Comparison of ENCODE assay signal across 1 cellular context in the genomic region with DNA sequence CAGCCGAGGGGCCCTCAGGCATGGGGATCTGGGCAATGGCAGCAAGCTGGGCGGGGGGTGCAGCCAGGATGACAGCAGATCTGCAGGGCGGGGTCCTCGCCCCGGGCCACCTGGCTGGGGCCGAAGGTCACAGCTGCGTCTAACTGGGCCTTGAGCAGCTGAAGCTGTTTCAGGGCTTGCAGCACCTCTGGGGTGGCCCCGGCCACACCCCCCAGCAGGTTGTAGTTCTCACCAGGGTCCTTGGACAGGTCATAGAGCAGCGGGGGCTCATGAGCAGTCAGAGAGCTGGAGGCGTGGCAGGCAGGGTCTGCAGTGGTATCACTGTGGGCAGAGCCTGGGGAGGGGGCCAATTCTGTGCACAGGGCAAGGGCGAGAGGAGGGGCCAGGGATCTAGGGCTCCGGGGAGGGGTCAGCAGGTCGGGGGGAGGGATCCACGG.
TF ChIP-seq lines count a peak whose summit lies in the region.

No MANE protein-coding gene starts in this region.

TF ChIP-seq in HEK293, 187 proteins besides CTCF, POLR2A, EP300 and RAD21 (continued from another document):
- TF ChIP-seq, protein P1, sequence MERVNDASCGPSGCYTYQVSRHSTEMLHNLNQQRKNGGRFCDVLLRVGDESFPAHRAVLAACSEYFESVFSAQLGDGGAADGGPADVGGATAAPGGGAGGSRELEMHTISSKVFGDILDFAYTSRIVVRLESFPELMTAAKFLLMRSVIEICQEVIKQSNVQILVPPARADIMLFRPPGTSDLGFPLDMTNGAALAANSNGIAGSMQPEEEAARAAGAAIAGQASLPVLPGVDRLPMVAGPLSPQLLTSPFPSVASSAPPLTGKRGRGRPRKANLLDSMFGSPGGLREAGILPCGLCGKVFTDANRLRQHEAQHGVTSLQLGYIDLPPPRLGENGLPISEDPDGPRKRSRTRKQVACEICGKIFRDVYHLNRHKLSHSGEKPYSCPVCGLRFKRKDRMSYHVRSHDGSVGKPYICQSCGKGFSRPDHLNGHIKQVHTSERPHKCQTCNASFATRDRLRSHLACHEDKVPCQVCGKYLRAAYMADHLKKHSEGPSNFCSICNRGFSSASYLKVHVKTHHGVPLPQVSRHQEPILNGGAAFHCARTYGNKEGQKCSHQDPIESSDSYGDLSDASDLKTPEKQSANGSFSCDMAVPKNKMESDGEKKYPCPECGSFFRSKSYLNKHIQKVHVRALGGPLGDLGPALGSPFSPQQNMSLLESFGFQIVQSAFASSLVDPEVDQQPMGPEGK (tag by site-specific recombination; IDR thresholded peaks at IDR 0.05), result no peak
- TF ChIP-seq, protein P2, sequence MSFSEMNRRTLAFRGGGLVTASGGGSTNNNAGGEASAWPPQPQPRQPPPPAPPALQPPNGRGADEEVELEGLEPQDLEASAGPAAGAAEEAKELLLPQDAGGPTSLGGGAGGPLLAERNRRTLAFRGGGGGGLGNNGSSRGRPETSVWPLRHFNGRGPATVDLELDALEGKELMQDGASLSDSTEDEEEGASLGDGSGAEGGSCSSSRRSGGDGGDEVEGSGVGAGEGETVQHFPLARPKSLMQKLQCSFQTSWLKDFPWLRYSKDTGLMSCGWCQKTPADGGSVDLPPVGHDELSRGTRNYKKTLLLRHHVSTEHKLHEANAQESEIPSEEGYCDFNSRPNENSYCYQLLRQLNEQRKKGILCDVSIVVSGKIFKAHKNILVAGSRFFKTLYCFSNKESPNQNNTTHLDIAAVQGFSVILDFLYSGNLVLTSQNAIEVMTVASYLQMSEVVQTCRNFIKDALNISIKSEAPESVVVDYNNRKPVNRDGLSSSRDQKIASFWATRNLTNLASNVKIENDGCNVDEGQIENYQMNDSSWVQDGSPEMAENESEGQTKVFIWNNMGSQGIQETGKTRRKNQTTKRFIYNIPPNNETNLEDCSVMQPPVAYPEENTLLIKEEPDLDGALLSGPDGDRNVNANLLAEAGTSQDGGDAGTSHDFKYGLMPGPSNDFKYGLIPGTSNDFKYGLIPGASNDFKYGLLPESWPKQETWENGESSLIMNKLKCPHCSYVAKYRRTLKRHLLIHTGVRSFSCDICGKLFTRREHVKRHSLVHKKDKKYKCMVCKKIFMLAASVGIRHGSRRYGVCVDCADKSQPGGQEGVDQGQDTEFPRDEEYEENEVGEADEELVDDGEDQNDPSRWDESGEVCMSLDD (tag by site-specific recombination; IDR thresholded peaks at IDR 0.05), result no peak
- TF ChIP-seq ZIC2 (tag by site-specific recombination; IDR thresholded peaks at IDR 0.05) (peak; percentile 80), ZNF302 (tag by site-specific recombination; IDR thresholded peaks at IDR 0.05; ENCODE audit: low read depth) (no peak), ZNF239 (tag by site-specific recombination; IDR thresholded peaks at IDR 0.05) (no peak), ZNF571 (tag by site-specific recombination; IDR thresholded peaks at IDR 0.05) (no peak), ZNF600 (tag by site-specific recombination; IDR thresholded peaks at IDR 0.05) (no peak), OSR2 (tag by site-specific recombination; IDR thresholded peaks at IDR 0.05) (no peak), SCRT1 (tag by site-specific recombination; IDR thresholded peaks at IDR 0.05; ENCODE audit: borderline replicate concordance) (no peak)
